ENCODE assay signal across 8 cellular contexts in the genomic region with DNA sequence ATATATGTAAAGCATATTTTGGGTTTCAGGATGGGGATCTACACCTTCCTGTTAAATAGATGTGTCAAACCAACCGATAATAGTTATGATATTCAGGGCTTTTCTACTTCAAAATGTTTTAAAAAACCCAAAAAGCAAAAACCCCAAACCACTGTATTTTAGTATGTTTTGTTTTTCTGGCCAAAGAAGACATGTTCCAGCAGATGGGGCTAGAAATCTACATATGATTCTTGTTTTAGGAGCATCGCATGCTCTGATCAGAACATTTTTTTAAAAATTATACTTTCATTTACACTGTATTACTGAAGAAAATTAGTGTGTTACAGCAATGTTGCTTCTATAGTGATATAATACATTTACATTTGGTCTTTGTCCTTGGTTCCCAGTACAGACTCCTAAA. TPM values are rescaled to one million over a fixed set of nuclear protein-coding genes. Genes with fewer than 3 reads are reported as not detected.
DNase-seq lines count a peak whose midpoint lies in the region; ATAC-seq and TF ChIP-seq lines count a peak whose summit lies in the region.

No MANE protein-coding gene starts in this region.

- ATAC-seq in GM21360 (IDR thresholded peaks at IDR 0.05; ENCODE audit: unreplicated experiment) = peak; percentile 37
- no peak for ATAC-seq in PC-3
- peak; percentile 47 for ATAC-seq in left lobe of liver
- ATAC-seq in GM21526 (IDR thresholded peaks at IDR 0.05; ENCODE audit: low FRiP score, unreplicated experiment) = no peak
- ATAC-seq in HG03460 (IDR thresholded peaks at IDR 0.05; ENCODE audit: unreplicated experiment) = no peak

- H3K9me3 ChIP-seq in PC-3 (ENCODE audit: low read length) = no peaks in the 10 kb centered on the region

- CTCF ChIA-PET in PC-3 (lab: Charles Lee) = no interaction called here

- peaks cover 11% of the 10 kb centered on the region; the same call in 1 of the 2 replicates for H3K36me3 ChIP-seq in PC-3 (ENCODE audit: low read depth, low read length)

- no peak overlapping the region for H3K4me3 ChIP-seq in PC-3 (ENCODE audit: low read length)

- intact Hi-C loops in PC-3 (cut with micrococcal nuclease) = loop anchor here (5.0 to 10.0 kb wide), 2 partner anchors 221 to 324 kb away; no protein-coding TSS in a partner anchor

- no peaks in the 10 kb centered on the region for H3F3A ChIP-seq in PC-3 (ENCODE audit: low read length, unreplicated experiment)

- H2AFZ ChIP-seq in PC-3 (ENCODE audit: low read length) = no peak overlapping the region

- H3K27ac ChIP-seq in C4-2B = no peak overlapping the region
- no peak overlapping the region for H3K27ac ChIP-seq in PC-3 (ENCODE audit: low read length)

- peaks cover 94% of the 10 kb centered on the region for H3K79me2 ChIP-seq in PC-3 (ENCODE audit: low read length)

- no peak overlapping the region for H3K4me2 ChIP-seq in PC-3 (ENCODE audit: low read length)

- H3K27me3 ChIP-seq in PC-3 (ENCODE audit: low read length) = no peaks in the 10 kb centered on the region

- H4K20me1 ChIP-seq in PC-3 (ENCODE audit: low read length) = peaks cover 15% of the 10 kb centered on the region

- no TSS peak for BruUV-seq in PC-3 (replicated peaks; lab: Mats Ljungman, UMichigan)

- TF ChIP-seq CTCF in C4-2B (conservative IDR thresholded peaks at IDR 0.05) (peak; percentile 19), PC-3 (conservative IDR thresholded peaks at IDR 0.05; ENCODE audit: low read depth, low read length) (peak; percentile 49)

- H3K9ac ChIP-seq in PC-3 (ENCODE audit: low read length) = no peak overlapping the region

- POLR2A ChIA-PET in PC-3 (lab: Charles Lee; ENCODE audit: unreplicated experiment) = no interaction called here

- no peaks in the 10 kb centered on the region for H3K9me2 ChIP-seq in PC-3 (replicated peaks; ENCODE audit: low read length)

- DNase-seq in PC-3 = no peak
- DNase-seq in left lobe of liver (ENCODE audit: low spot score) = no peak
- no peak for DNase-seq in HT-29 (ENCODE audit: low spot score)
- no peak for DNase-seq in NCI-H2227 (lab: John Stamatoyannopoulos, UW; ENCODE audit: unreplicated experiment)

- peaks cover 14% of the 10 kb centered on the region for H3K4me1 ChIP-seq in PC-3 (ENCODE audit: insufficient read depth, low read length)

RNA-seq across cellular contexts. Expression of a gene that starts 11.0 kb away (rescaled TPM):
- total RNA-seq in PC-3 (2014; rRNA removed) (13.9 and 20.8 TPM in 2 replicates), left lobe of liver (18.6 TPM)
- total RNA-seq in HT-29 (2014; rRNA removed; shearing (Covaris generic)) = 9.6 and 11.2 TPM in 2 replicates

RNA-seq across cellular contexts. Expression of a gene that starts 49.6 kb away (rescaled TPM):
- total RNA-seq in PC-3 (2014; rRNA removed) (17.5 and 20.3 TPM in 2 replicates), left lobe of liver (2.7 TPM)
- total RNA-seq in HT-29 (2014; rRNA removed; shearing (Covaris generic)) = 20.3 TPM in 2 replicates

RNA-seq across cellular contexts. Expression of a gene that starts 52.9 kb away (rescaled TPM):
- total RNA-seq in PC-3 (2014; rRNA removed) = not detected in 2 replicates
- 0.45 TPM for total RNA-seq in left lobe of liver
- total RNA-seq in HT-29 (2014; rRNA removed; shearing (Covaris generic)) = 0.05 and 1.6 TPM in 2 replicates

Comparison
In these comparisons a context has a peak if more than half of its experiments do, and no peak if none do; other contexts are left out.
1. ATAC-seq: peak in GM21360 (single experiment) and left lobe of liver (single experiment); none in PC-3 (single experiment), GM21526 (single experiment) and HG03460 (single experiment).